In the genomic region with DNA sequence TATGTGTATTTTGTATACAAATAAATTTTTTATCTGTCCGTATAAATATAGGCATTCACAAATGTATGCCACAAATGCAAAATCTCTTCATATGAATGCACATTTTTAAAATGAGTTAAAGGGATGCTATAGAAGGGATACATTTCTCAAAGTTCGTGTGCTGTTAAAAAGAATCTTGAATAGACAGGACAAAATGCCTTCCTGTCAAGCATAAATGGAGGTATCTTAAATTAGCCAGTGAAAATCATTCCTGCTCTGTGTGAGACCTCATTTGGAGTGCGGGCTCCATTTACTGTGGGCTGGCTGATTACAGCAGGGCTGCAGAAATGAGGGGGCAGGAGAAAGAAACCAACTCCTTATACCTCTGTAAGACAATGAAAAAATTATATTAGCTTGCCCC, we compare ENCODE assay signal across 15 cellular contexts.
DNase-seq lines count a peak whose midpoint lies in the region; ATAC-seq and TF ChIP-seq lines count a peak whose summit lies in the region.
"Had no signal": no experiment of that assay in that cellular context is flagged by ENCODE, and none has a peak within 500 bp of the region (broad histone marks: within the 10 kb centered on the region; RNA-seq: fewer than 3 reads in every experiment).

No MANE protein-coding gene starts in this region.

- H4K20me1 ChIP-seq in neural progenitor cell (ENCODE audit: low read depth) = no peaks in the 10 kb centered on the region

- H3K4me1 ChIP-seq in endodermal cell (ENCODE audit: control insufficient read depth, insufficient read depth, low read length) (no peaks in the 10 kb centered on the region), neural progenitor cell (peaks cover 34% of the 10 kb centered on the region)
- H3K4me1 ChIP-seq: HAP-1 had no signal

- POLR2A ChIA-PET in WTC11 (lab: Charles Lee) = no interaction called here

- peak overlapping the region; percentile 71 for H3K4me2 ChIP-seq in neural progenitor cell

- no peak overlapping the region for H3K4me3 ChIP-seq in endodermal cell (ENCODE audit: low read length)
- peak overlapping the region; percentile 15 for H3K4me3 ChIP-seq in neural progenitor cell
- H3K4me3 ChIP-seq: GM12878, HAP-1 had no signal

- H3K27ac Mint-ChIP-seq in WTC11 (no peak overlapping the region), endodermal cell (no peak overlapping the region), neural progenitor cell (peak overlapping the region; percentile 30)
- no peak overlapping the region for H3K27ac Mint-ChIP-seq in stimulated activated effector memory CD8-positive, alpha-beta T cell treated with anti-CD3 and anti-CD28 coated beads, Interleukin-12 subunit alpha, Interleukin-12 subunit beta, amount 100 ng/mL, for 72 hours
- H3K27ac Mint-ChIP-seq: CD4-positive, alpha-beta memory T cell; HFFc6 had no signal

- H3F3A ChIP-seq in neural progenitor cell (ENCODE audit: low read depth) = peaks cover 24% of the 10 kb centered on the region

- H3K9ac ChIP-seq in endodermal cell (ENCODE audit: extremely low read depth, low read length, poor library complexity, severe bottlenecking) (no peak overlapping the region), neural progenitor cell (no peak overlapping the region)

- H3K36me3 Mint-ChIP-seq in WTC11 = no peaks in the 10 kb centered on the region
- H3K36me3 Mint-ChIP-seq in endodermal cell (ENCODE audit: low read depth) = no peaks in the 10 kb centered on the region
- no peaks in the 10 kb centered on the region for H3K36me3 Mint-ChIP-seq in neural progenitor cell
- H3K36me3 Mint-ChIP-seq in stimulated activated effector memory CD8-positive, alpha-beta T cell treated with anti-CD3 and anti-CD28 coated beads, Interleukin-12 subunit alpha, Interleukin-12 subunit beta, amount 100 ng/mL, for 72 hours = no peaks in the 10 kb centered on the region
- H3K36me3 Mint-ChIP-seq: CD4-positive, alpha-beta memory T cell had no signal

- H3K27me3 ChIP-seq in endodermal cell (ENCODE audit: control insufficient read depth, insufficient read depth, low read length, poor library complexity, severe bottlenecking) (no peaks in the 10 kb centered on the region), neural progenitor cell (no peaks in the 10 kb centered on the region)

- H3K9me3 ChIP-seq in endodermal cell (ENCODE audit: control insufficient read depth, low read length) (no peaks in the 10 kb centered on the region), neural progenitor cell (ENCODE audit: low read depth) (no peaks in the 10 kb centered on the region)
- H3K9me3 ChIP-seq: HAP-1 had no signal

- H3K36me3 ChIP-seq in endodermal cell (ENCODE audit: control insufficient read depth, insufficient read depth, low read length) = no peaks in the 10 kb centered on the region
- H3K36me3 ChIP-seq in neural progenitor cell = no peaks in the 10 kb centered on the region
- H3K36me3 ChIP-seq: HAP-1 had no signal

- peaks cover 45% of the 10 kb centered on the region for H3K4me1 Mint-ChIP-seq in WTC11
- H3K4me1 Mint-ChIP-seq in endodermal cell = peaks cover 18% of the 10 kb centered on the region
- peaks cover 38% of the 10 kb centered on the region for H3K4me1 Mint-ChIP-seq in neural progenitor cell
- H3K4me1 Mint-ChIP-seq in stimulated activated effector memory CD8-positive, alpha-beta T cell treated with anti-CD3 and anti-CD28 coated beads, Interleukin-12 subunit alpha, Interleukin-12 subunit beta, amount 100 ng/mL, for 72 hours = peaks cover 6% of the 10 kb centered on the region

- CTCF ChIA-PET in WTC11 (lab: Charles Lee) = interaction anchor here (0.6 to 2.6 kb wide), 6 partner anchors 49 to 311 kb away, joined by 3 to 73 read pairs (median 10); no protein-coding TSS in a partner anchor

- WGBS in endodermal cell (ENCODE audit: insufficient coverage in 1 of 2, insufficient read length in 1 of 2), 2 experiments = 17 to 55% methylated on average over 1 to 2 of the region's 3 CpGs

- ATAC-seq in WTC11 (peak; percentile 27; the same call in 1 of the 2 replicates), HG03135 (IDR thresholded peaks at IDR 0.05; ENCODE audit: unreplicated experiment) (no peak)
- no peak for ATAC-seq in stimulated activated effector memory CD8-positive, alpha-beta T cell treated with anti-CD3 and anti-CD28 coated beads, Interleukin-12 subunit alpha, Interleukin-12 subunit beta, amount 100 ng/mL, for 72 hours
- ATAC-seq: GM12878 had no signal

- H3K4me3 Mint-ChIP-seq in WTC11 (no peak overlapping the region), endodermal cell (no peak overlapping the region), neural progenitor cell (peak overlapping the region; percentile 59)
- no peak overlapping the region for H3K4me3 Mint-ChIP-seq in stimulated activated effector memory CD8-positive, alpha-beta T cell treated with anti-CD3 and anti-CD28 coated beads, Interleukin-12 subunit alpha, Interleukin-12 subunit beta, amount 100 ng/mL, for 72 hours
- H3K4me3 Mint-ChIP-seq: CD4-positive, alpha-beta memory T cell; HFFc6 had no signal

- TF ChIP-seq CTCF in WTC11 (IDR thresholded peaks at IDR 0.05) = no peak
- TF ChIP-seq CTCF in endodermal cell (conservative IDR thresholded peaks at IDR 0.05) = no peak
- no peak for TF ChIP-seq CTCF in neural progenitor cell (IDR thresholded peaks at IDR 0.05)

- H3K27ac ChIP-seq in endodermal cell (ENCODE audit: low read depth, low read length) (no peak overlapping the region), neural progenitor cell (peak overlapping the region; percentile 75)

- peaks cover 6% of the 10 kb centered on the region; the same call in 1 of the 2 replicates for H3K9me3 Mint-ChIP-seq in WTC11
- H3K9me3 Mint-ChIP-seq in endodermal cell = no peaks in the 10 kb centered on the region
- no peaks in the 10 kb centered on the region for H3K9me3 Mint-ChIP-seq in neural progenitor cell
- H3K9me3 Mint-ChIP-seq in stimulated activated effector memory CD8-positive, alpha-beta T cell treated with anti-CD3 and anti-CD28 coated beads, Interleukin-12 subunit alpha, Interleukin-12 subunit beta, amount 100 ng/mL, for 72 hours = no peaks in the 10 kb centered on the region
- H3K9me3 Mint-ChIP-seq: CD4-positive, alpha-beta memory T cell; HFFc6 had no signal

- no peaks in the 10 kb centered on the region for H3K79me2 ChIP-seq in neural progenitor cell (ENCODE audit: low read depth)

- H3K27me3 Mint-ChIP-seq in WTC11 (ENCODE audit: low read depth) = no peaks in the 10 kb centered on the region; the same call in 1 of the 2 replicates
- H3K27me3 Mint-ChIP-seq in endodermal cell (ENCODE audit: insufficient read depth) = no peaks in the 10 kb centered on the region
- peaks cover 5% of the 10 kb centered on the region for H3K27me3 Mint-ChIP-seq in neural progenitor cell (ENCODE audit: insufficient read depth, low read depth)

- no peak for DNase-seq in WTC11 (ENCODE audit: low spot score)
- peak; percentile 43 for DNase-seq in endodermal cell
- DNase-seq in neural progenitor cell (ENCODE audit: low spot score) = peak; percentile 50
- no peak for DNase-seq in stimulated activated effector memory CD8-positive, alpha-beta T cell treated with anti-CD3 and anti-CD28 coated beads, Interleukin-12 subunit alpha, Interleukin-12 subunit beta, amount 100 ng/mL, for 72 hours (ENCODE audit: low spot score in 2 of 2)
- no peak for DNase-seq in DMS153 (lab: John Stamatoyannopoulos, UW)
- DNase-seq: C1 segment of cervical spinal cord; Calu3; CD4-positive, alpha-beta memory T cell; COR-L47; DND-41; GOT3; HFFc6 had no signal

- H2AFZ ChIP-seq in neural progenitor cell (replicated peaks) = no peak overlapping the region

TF ChIP-seq in WTC11, 78 proteins besides CTCF, POLR2A, EP300 and RAD21 (continues in another document):
- TF ChIP-seq SOX15 (CRISPR knock-in tag; IDR thresholded peaks at IDR 0.05) (no peak), SP1 (CRISPR knock-in tag; conservative IDR thresholded peaks at IDR 0.05) (no peak)
- TF ChIP-seq, protein P1, sequence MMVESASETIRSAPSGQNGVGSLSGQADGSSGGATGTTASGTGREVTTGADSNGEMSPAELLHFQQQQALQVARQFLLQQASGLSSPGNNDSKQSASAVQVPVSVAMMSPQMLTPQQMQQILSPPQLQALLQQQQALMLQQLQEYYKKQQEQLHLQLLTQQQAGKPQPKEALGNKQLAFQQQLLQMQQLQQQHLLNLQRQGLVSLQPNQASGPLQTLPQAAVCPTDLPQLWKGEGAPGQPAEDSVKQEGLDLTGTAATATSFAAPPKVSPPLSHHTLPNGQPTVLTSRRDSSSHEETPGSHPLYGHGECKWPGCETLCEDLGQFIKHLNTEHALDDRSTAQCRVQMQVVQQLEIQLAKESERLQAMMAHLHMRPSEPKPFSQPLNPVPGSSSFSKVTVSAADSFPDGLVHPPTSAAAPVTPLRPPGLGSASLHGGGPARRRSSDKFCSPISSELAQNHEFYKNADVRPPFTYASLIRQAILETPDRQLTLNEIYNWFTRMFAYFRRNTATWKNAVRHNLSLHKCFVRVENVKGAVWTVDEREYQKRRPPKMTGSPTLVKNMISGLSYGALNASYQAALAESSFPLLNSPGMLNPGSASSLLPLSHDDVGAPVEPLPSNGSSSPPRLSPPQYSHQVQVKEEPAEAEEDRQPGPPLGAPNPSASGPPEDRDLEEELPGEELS (CRISPR knock-in tag; IDR thresholded peaks at IDR 0.05) = no peak

Comparison
In these comparisons a context has a peak if more than half of its experiments do, and no peak if none do; other contexts are left out.
1. DNase-seq: peak in endodermal cell (single experiment) and neural progenitor cell (single experiment); none in WTC11 (single experiment), stimulated activated effector memory CD8-positive, alpha-beta T cell treated with anti-CD3 and anti-CD28 coated beads, Interleukin-12 subunit alpha, Interleukin-12 subunit beta, amount 100 ng/mL, for 72 hours (0 of 2) and DMS153 (single experiment).